31 cellular contexts compared by ENCODE assay signal in the genomic region with DNA sequence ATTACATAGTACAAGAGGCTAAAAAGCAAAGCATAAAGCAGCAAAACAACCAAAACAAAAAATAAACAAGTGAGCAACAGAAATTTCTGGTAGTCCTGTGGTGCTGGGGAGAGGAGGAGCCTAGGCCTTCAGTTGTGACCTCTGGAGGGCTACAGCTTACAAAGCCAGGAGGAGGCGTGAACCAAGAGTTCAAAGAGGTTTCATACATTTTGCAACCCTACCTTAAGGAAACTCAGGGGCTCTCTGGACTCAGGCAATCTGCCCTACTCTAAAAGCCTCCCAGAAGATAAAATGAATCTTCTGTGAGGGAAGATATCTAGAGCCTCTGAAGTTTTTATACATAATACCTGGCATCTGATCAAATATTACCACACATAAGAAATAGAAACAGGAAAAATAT.
A peak's percentile ranks its signal among the peaks of the same experiment; 100 is the strongest.
DNase-seq lines count a peak whose midpoint lies in the region; ATAC-seq and TF ChIP-seq lines count a peak whose summit lies in the region.
"Had no signal": no experiment of that assay in that cellular context is flagged by ENCODE, and none has a peak within 500 bp of the region (broad histone marks: within the 10 kb centered on the region; RNA-seq: fewer than 3 reads in every experiment).

No MANE protein-coding gene starts in this region.

- ATAC-seq in GM18867 (IDR thresholded peaks at IDR 0.05; ENCODE audit: unreplicated experiment) = peak; percentile 59
- peak; percentile 71 for ATAC-seq in GM21576 (IDR thresholded peaks at IDR 0.05; ENCODE audit: unreplicated experiment)
- ATAC-seq in central memory CD8-positive, alpha-beta T cell (replicated peaks; ENCODE audit: extremely low read depth, poor library complexity, severe bottlenecking) = no peak
- no peak for ATAC-seq in HG03135 (IDR thresholded peaks at IDR 0.05; ENCODE audit: unreplicated experiment)
- ATAC-seq: left ventricle myocardium superior, right lobe of liver had no signal

- no peak for DNase-seq in central memory CD8-positive, alpha-beta T cell (ENCODE audit: low spot score in 2 of 2)
- no peak for DNase-seq in middle frontal gyrus (ENCODE audit: extremely low spot score, low spot score)
- DNase-seq in activated CD4-positive, CD25-positive, alpha-beta regulatory T cell (lab: John Stamatoyannopoulos, UW) = no peak
- DNase-seq: ACHN; activated CD4-positive, alpha-beta T cell treated with anti-CD3 and anti-CD28 coated beads, Interleukin-2, amount 10 ng/mL, durations not matched to agents 24 days and 14 days; activated effector memory CD4-positive, alpha-beta T cell treated with anti-CD3 and anti-CD28 coated beads, Interleukin-2, amount 50 U/mL, for 16 hours; activated naive CD8-positive, alpha-beta T cell treated with anti-CD3 and anti-CD28 coated beads for 36 hours; CD4-positive, alpha-beta memory T cell; colonic mucosa; effector CD8-positive, alpha-beta T cell; H9; kidney; left ventricle myocardium superior; NCI-H1048; NCI-H774; right lobe of liver; SJCRH30; stimulated activated CD4-positive, alpha-beta T cell treated with anti-CD3 and anti-CD28 coated beads, Interleukin-12 subunit alpha, Interleukin-12 subunit beta, amount 100 ng/mL, for 4 hours; stimulated activated CD4-positive, alpha-beta T cell treated with anti-CD3 and anti-CD28 coated beads, Interleukin-2, amount 100 ng/mL, for 48 hours; T-helper 9 cell; thyroid gland; uterus had no signal

- peak overlapping the region; percentile 41 for H3K27ac ChIP-seq in neutrophil
- H3K27ac ChIP-seq: ascending aorta, colonic mucosa, right lobe of liver, SJCRH30, thyroid gland, uterus, VCaP had no signal

- peaks cover 15 to 25% of the 10 kb centered on the region in 2 experiments for H3K4me1 ChIP-seq in neutrophil (ENCODE audit: control insufficient read depth in 1 of 2, insufficient read depth in 1 of 2, low read depth in 1 of 2, low read length in 1 of 2)
- H3K4me1 ChIP-seq: ascending aorta, colonic mucosa, right lobe of liver, SJCRH30, thyroid gland, uterus had no signal

- H3K27me3 Mint-ChIP-seq in central memory CD8-positive, alpha-beta T cell = no peaks in the 10 kb centered on the region
- H3K27me3 Mint-ChIP-seq: activated CD4-positive, alpha-beta T cell treated with anti-CD3 and anti-CD28 coated beads, Interleukin-2, amount 10 ng/mL, durations not matched to agents 24 days and 14 days; activated naive CD8-positive, alpha-beta T cell treated with anti-CD3 and anti-CD28 coated beads for 36 hours; B cell; CD4-positive, alpha-beta memory T cell; IgD-negative memory B cell; progenitor cell of endocrine pancreas had no signal

- H3K27me3 ChIP-seq in neutrophil = no peaks in the 10 kb centered on the region
- H3K27me3 ChIP-seq: ascending aorta, colonic mucosa, right lobe of liver, SJCRH30, thyroid gland, uterus had no signal

- H3K4me3 Mint-ChIP-seq in central memory CD8-positive, alpha-beta T cell = no peak overlapping the region
- H3K4me3 Mint-ChIP-seq: activated CD4-positive, alpha-beta T cell treated with anti-CD3 and anti-CD28 coated beads, Interleukin-2, amount 10 ng/mL, durations not matched to agents 24 days and 14 days; activated naive CD8-positive, alpha-beta T cell treated with anti-CD3 and anti-CD28 coated beads for 36 hours; B cell; CD4-positive, alpha-beta memory T cell; H9; IgD-negative memory B cell had no signal

- H3K9me3 Mint-ChIP-seq in central memory CD8-positive, alpha-beta T cell = no peaks in the 10 kb centered on the region
- H3K9me3 Mint-ChIP-seq: activated CD4-positive, alpha-beta T cell treated with anti-CD3 and anti-CD28 coated beads, Interleukin-2, amount 10 ng/mL, durations not matched to agents 24 days and 14 days; activated naive CD8-positive, alpha-beta T cell treated with anti-CD3 and anti-CD28 coated beads for 36 hours; CD4-positive, alpha-beta memory T cell; H9; IgD-negative memory B cell had no signal

- H3K9me3 ChIP-seq in neutrophil = no peaks in the 10 kb centered on the region
- H3K9me3 ChIP-seq: ascending aorta, colonic mucosa, right lobe of liver, SJCRH30, thyroid gland, uterus had no signal

- H3K4me1 Mint-ChIP-seq in central memory CD8-positive, alpha-beta T cell = peaks cover 15% of the 10 kb centered on the region
- H3K4me1 Mint-ChIP-seq: B cell, IgD-negative memory B cell had no signal

- TF ChIP-seq CTCF in neutrophil (IDR thresholded peaks at IDR 0.05) = no peak

- peaks cover 5% of the 10 kb centered on the region for H3K36me3 Mint-ChIP-seq in central memory CD8-positive, alpha-beta T cell (ENCODE audit: insufficient read depth)
- H3K36me3 Mint-ChIP-seq: IgD-negative memory B cell had no signal

- H3K27ac Mint-ChIP-seq in central memory CD8-positive, alpha-beta T cell (ENCODE audit: low read depth) = peak overlapping the region; percentile 32
- H3K27ac Mint-ChIP-seq: activated naive CD8-positive, alpha-beta T cell treated with anti-CD3 and anti-CD28 coated beads for 36 hours; B cell; H9; IgD-negative memory B cell; progenitor cell of endocrine pancreas had no signal

- H3K36me3 ChIP-seq in neutrophil = peaks cover 37% of the 10 kb centered on the region
- H3K36me3 ChIP-seq: ascending aorta, colonic mucosa, right lobe of liver, SJCRH30, thyroid gland, uterus had no signal

- no peak overlapping the region for H3K4me3 ChIP-seq in neutrophil (ENCODE audit: low read depth in 1 of 2, low read length in 1 of 2)
- H3K4me3 ChIP-seq: ascending aorta, colonic mucosa, right lobe of liver, SJCRH30, thyroid gland, uterus had no signal

Comparison
In these comparisons a context has a peak if more than half of its experiments do, and no peak if none do; other contexts are left out.
1. ATAC-seq: peak in GM18867 (single experiment) and GM21576 (single experiment); none in central memory CD8-positive, alpha-beta T cell (single experiment) and HG03135 (single experiment).